12 cellular contexts compared by ENCODE assay signal in the genomic region with DNA sequence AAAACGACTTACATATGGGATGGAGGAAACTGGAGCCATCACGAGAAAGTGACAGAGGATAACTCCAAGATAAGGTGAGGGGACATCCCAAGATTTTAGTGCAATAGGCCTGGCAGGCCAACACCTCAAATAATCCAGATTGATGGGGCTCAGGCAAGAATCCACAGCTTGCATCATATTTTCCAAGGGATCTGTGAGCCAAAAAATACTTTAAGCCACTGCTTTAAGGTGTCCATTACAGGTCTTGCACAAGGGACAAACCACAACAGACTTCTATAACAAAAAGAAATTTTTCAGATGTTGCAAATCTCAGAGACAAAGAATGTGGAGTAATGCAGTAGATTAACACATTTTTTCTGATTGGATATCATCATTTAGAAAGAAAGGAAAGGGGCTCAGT. TPM values are rescaled to one million over a fixed set of nuclear protein-coding genes. Genes with fewer than 3 reads are reported as not detected.
A peak's percentile ranks its signal among the peaks of the same experiment; 100 is the strongest.
DNase-seq lines count a peak whose midpoint lies in the region; ATAC-seq, FAIRE-seq and TF ChIP-seq lines count a peak whose summit lies in the region.
"Had no signal": no experiment of that assay in that cellular context is flagged by ENCODE, and none has a peak within 500 bp of the region (broad histone marks: within the 10 kb centered on the region; RNA-seq: fewer than 3 reads in every experiment).

No MANE protein-coding gene starts in this region.

- DNase-seq in A172 (ENCODE audit: low spot score) (peak; percentile 22), HL-60 (ENCODE audit: low read depth in 1 of 2, low spot score in 1 of 2) (peak; percentile 43 to 63), mammary epithelial cell (peak; percentile 41), iris pigment epithelial cell (ENCODE audit: low read depth) (peak; percentile 88), frontal cortex (ENCODE audit: low spot score in 2 of 2) (no peak), SHP77 (lab: John Stamatoyannopoulos, UW) (no peak)
- DNase-seq in stimulated activated naive CD4-positive, alpha-beta T cell treated with Interleukin-2 at 50 U/mL for 16 hours (lab: John Stamatoyannopoulos, UW): no peak
- DNase-seq: BE2C, NCI-H774, nucleus accumbens had no signal

- no peak overlapping the region; the same call in 1 of the 2 replicates for H3K27ac ChIP-seq in HL-60 (replicated peaks)
- no peak overlapping the region for H3K27ac ChIP-seq in mammary epithelial cell (ENCODE audit: insufficient read depth, low read depth, low read length)

- no peak overlapping the region for H3K9ac ChIP-seq in mammary epithelial cell (ENCODE audit: insufficient read depth, low read length)

- H3K36me3 ChIP-seq in mammary epithelial cell (ENCODE audit: insufficient read depth, low read length): no peaks in the 10 kb centered on the region
- H3K36me3 ChIP-seq: BE2C, vagina had no signal

- no TSS peak for BruUV-seq in mammary epithelial cell (replicated peaks; lab: Mats Ljungman, UMichigan)

- CTCF ChIA-PET in mammary epithelial cell (lab: Charles Lee; ENCODE audit: low non-redundant PET): no interaction called here

- no peak for FAIRE-seq in frontal cortex (lab: Jason Lieb, UNC)

- H4K20me1 ChIP-seq in mammary epithelial cell (ENCODE audit: insufficient read depth, low read length): no peaks in the 10 kb centered on the region

- dilution Hi-C loops in mammary epithelial cell (cut with HindIII; ENCODE audit: low sequenced_read_pairs): no loop called here

- peak overlapping the region; percentile 42 for H3K4me2 ChIP-seq in mammary epithelial cell (ENCODE audit: insufficient read depth, low read depth, low read length)

- H3K4me3 ChIP-seq in HL-60 (replicated peaks; ENCODE audit: insufficient read depth, low read length) (no peak overlapping the region), mammary epithelial cell (replicated peaks in 1 of 3; ENCODE audit: insufficient read depth in 1 of 3, low read depth in 2 of 3, low read length in 3 of 3) (no peak overlapping the region)
- H3K4me3 ChIP-seq: vagina had no signal

- in situ Hi-C loops in mammary epithelial cell (cut with MboI; ENCODE audit: low sequenced_read_pairs in 2 of 2): no loop called here

- TF ChIP-seq CTCF in HL-60 (IDR thresholded peaks at IDR 0.05; ENCODE audit: insufficient read depth, low read length) (no peak), mammary epithelial cell (conservative IDR thresholded peaks at IDR 0.05 in 1 of 2, IDR thresholded peaks at IDR 0.05 in 1 of 2; ENCODE audit: extremely low read depth in 1 of 2, insufficient read depth in 1 of 2, low read depth in 1 of 2, low read length in 2 of 2) (no peak)

- WGBS in mammary epithelial cell (ENCODE audit: low coverage, missing lambda C conversion rate): 7% methylated on average over 2 of the region's 2 CpGs

- intact Hi-C loops in mammary epithelial cell (cut with micrococcal nuclease): no loop called here

- no peaks in the 10 kb centered on the region for H3K9me3 ChIP-seq in mammary epithelial cell (replicated peaks; ENCODE audit: insufficient read depth, low read length)
- H3K9me3 ChIP-seq: BE2C, vagina had no signal

- no peak overlapping the region for H2AFZ ChIP-seq in mammary epithelial cell (ENCODE audit: low read depth, low read length)

- H3K79me2 ChIP-seq in mammary epithelial cell (ENCODE audit: insufficient read depth, low read length): peaks cover 66% of the 10 kb centered on the region

- H3K27me3 ChIP-seq in HL-60 (ENCODE audit: insufficient read depth, poor library complexity, severe bottlenecking) (no peaks in the 10 kb centered on the region), mammary epithelial cell (ENCODE audit: insufficient read depth, low read length) (no peaks in the 10 kb centered on the region)
- H3K27me3 ChIP-seq: BE2C, vagina had no signal

- ATAC-seq in HG03095 (IDR thresholded peaks at IDR 0.05; ENCODE audit: unreplicated experiment): no peak

- peaks cover 11% of the 10 kb centered on the region for H3K4me1 ChIP-seq in mammary epithelial cell (ENCODE audit: insufficient read depth, low read length)
- H3K4me1 ChIP-seq: BE2C had no signal

RNA-seq across cellular contexts. Expression of a gene that starts 45.6 kb away (rescaled TPM):
- total RNA-seq in A172 (2014; rRNA removed; shearing (Covaris generic)): 78.1 and 79.4 TPM in 2 replicates
- total RNA-seq in mammary epithelial cell: 10 to 100 TPM; 39.5 to 68.7 TPM
- polyA plus RNA-seq in mammary epithelial cell: 59.5 TPM
- polyA minus RNA-seq in mammary epithelial cell: 150 TPM
- 119 TPM for total RNA-seq in frontal cortex

Comparison
In these comparisons a context has a peak if more than half of its experiments do, and no peak if none do; other contexts are left out.
1. DNase-seq: peak in A172 (single experiment), HL-60 (2 of 2), mammary epithelial cell (single experiment) and iris pigment epithelial cell (single experiment); none in frontal cortex (0 of 2), stimulated activated naive CD4-positive, alpha-beta T cell treated with Interleukin-2 at 50 U/mL for 16 hours (single experiment) and SHP77 (0 of 2).